In the genomic region with DNA sequence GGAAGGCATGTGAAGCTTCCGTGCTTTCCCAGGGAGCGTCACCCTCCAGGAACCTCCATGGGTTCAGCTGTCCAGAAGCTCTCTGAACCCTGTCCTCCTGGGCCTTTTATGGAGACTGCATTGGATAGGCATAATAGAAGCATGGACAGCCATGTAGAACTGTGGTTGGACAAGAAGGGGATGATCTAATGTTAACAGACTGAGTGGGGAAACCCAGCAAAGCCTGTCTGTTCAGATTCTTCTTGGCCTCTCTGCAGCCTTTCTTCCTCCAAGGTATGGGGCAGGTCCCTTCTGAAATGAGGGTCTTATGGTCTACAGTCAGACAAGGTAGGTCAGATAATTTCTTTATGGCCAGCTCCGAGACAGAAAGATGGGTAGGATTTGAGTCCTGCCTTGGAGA, we compare ENCODE assay signal across 27 cellular contexts.
"Had no signal": no experiment of that assay in that cellular context is flagged by ENCODE, and none has a peak within 500 bp of the region (broad histone marks: within the 10 kb centered on the region; RNA-seq: fewer than 3 reads in every experiment).

No MANE protein-coding gene starts in this region.

- H3K36me3 ChIP-seq: colonic mucosa, esophagus squamous epithelium, left lung, neutrophil, pancreas, right lobe of liver, suprapubic skin, transverse colon had no signal

- H3K9me3 Mint-ChIP-seq: central memory CD8-positive, alpha-beta T cell; dendritic cell treated with granulocyte-macrophage colony-stimulating factor and Interleukin-4, amounts not matched to agents 40 ng/mL and 50 ng/mL, for 4 days; endodermal cell; natural killer cell treated with Interleukin-12 subunit alpha and Interleukin-12 subunit beta and Interleukin-15 and Interleukin-18, amount 100 ng/mL, for 72 hours; neural crest cell had no signal

- H3K4me3 Mint-ChIP-seq: central memory CD8-positive, alpha-beta T cell; dendritic cell treated with granulocyte-macrophage colony-stimulating factor and Interleukin-4, amounts not matched to agents 40 ng/mL and 50 ng/mL, for 4 days; endodermal cell; naive B cell; natural killer cell treated with Interleukin-12 subunit alpha and Interleukin-12 subunit beta and Interleukin-15 and Interleukin-18, amount 100 ng/mL, for 72 hours; neural crest cell; stimulated activated naive CD8-positive, alpha-beta T cell treated with anti-CD3 and anti-CD28 coated beads, Interleukin-15, amount 100 ng/mL, for 72 hours had no signal

- H3K4me1 ChIP-seq: colonic mucosa, left lung, pancreas, right lobe of liver, transverse colon had no signal

- H3K27ac ChIP-seq: colonic mucosa, esophagus squamous epithelium, left lung, neutrophil, pancreas, right lobe of liver, suprapubic skin, transverse colon had no signal

- H3K27ac Mint-ChIP-seq: dendritic cell treated with granulocyte-macrophage colony-stimulating factor and Interleukin-4, amounts not matched to agents 40 ng/mL and 50 ng/mL, for 4 days; endodermal cell; natural killer cell treated with Interleukin-12 subunit alpha and Interleukin-12 subunit beta and Interleukin-15 and Interleukin-18, amount 100 ng/mL, for 72 hours; stimulated activated naive CD8-positive, alpha-beta T cell treated with anti-CD3 and anti-CD28 coated beads, Interleukin-15, amount 100 ng/mL, for 72 hours had no signal

- H3K36me3 Mint-ChIP-seq: naive B cell; natural killer cell treated with Interleukin-12 subunit alpha and Interleukin-12 subunit beta and Interleukin-15 and Interleukin-18, amount 100 ng/mL, for 72 hours had no signal

- H3K4me3 ChIP-seq: colonic mucosa, esophagus squamous epithelium, left lung, mucosa of descending colon, pancreas, right lobe of liver, suprapubic skin, transverse colon had no signal

- H3K9me3 ChIP-seq: colonic mucosa, esophagus squamous epithelium, left lung, mucosa of descending colon, neutrophil, pancreas, right lobe of liver, suprapubic skin, transverse colon had no signal

- DNase-seq: colonic mucosa; effector CD8-positive, alpha-beta T cell; endodermal cell; esophagus squamous epithelium; foreskin melanocyte; kidney; left cardiac atrium; left lung; mammary epithelial cell; mucosa of descending colon; naive B cell; pancreas; right lobe of liver; small intestine; stimulated activated CD4-positive, alpha-beta T cell treated with anti-CD3 and anti-CD28 coated beads, Interleukin-12 subunit alpha, Interleukin-12 subunit beta, amount 100 ng/mL, for 4 hours; stimulated activated CD4-positive, alpha-beta T cell treated with anti-CD3 and anti-CD28 coated beads, Interleukin-1b, Interleukin-23, amount 100 ng/mL, for 48 hours; stimulated activated CD4-positive, alpha-beta T cell treated with anti-CD3 and anti-CD28 coated beads, Interleukin-4, amount 100 ng/mL, for 1 hour; stimulated activated CD8-positive, alpha-beta memory T cell treated with anti-CD3 and anti-CD28 coated beads, Interleukin-4, amount 100 ng/mL, for 48 hours; stimulated activated naive CD4-positive, alpha-beta T cell; stimulated activated naive CD8-positive, alpha-beta T cell treated with anti-CD3 and anti-CD28 coated beads, Interleukin-15, amount 100 ng/mL, for 72 hours; transverse colon had no signal

- H3K4me1 Mint-ChIP-seq: central memory CD8-positive, alpha-beta T cell; endodermal cell; naive B cell; stimulated activated naive CD8-positive, alpha-beta T cell treated with anti-CD3 and anti-CD28 coated beads, Interleukin-15, amount 100 ng/mL, for 72 hours had no signal

- H3K27me3 ChIP-seq: colonic mucosa, esophagus squamous epithelium, left lung, neutrophil, pancreas, right lobe of liver, suprapubic skin, transverse colon had no signal

- ATAC-seq: left cardiac atrium; left lung; mucosa of descending colon; natural killer cell treated with Interleukin-12 subunit alpha and Interleukin-12 subunit beta and Interleukin-15 and Interleukin-18, amount 100 ng/mL, for 72 hours; pancreas; right lobe of liver; stimulated activated naive CD8-positive, alpha-beta T cell treated with anti-CD3 and anti-CD28 coated beads, Interleukin-15, amount 100 ng/mL, for 72 hours had no signal
